8 cellular contexts compared by ENCODE assay signal in genomic region chr2:230865324-230865765, GRCh38. TPM values are rescaled to one million over a fixed set of nuclear protein-coding genes. Genes with fewer than 3 reads are reported as not detected.
DNase-seq lines count a peak whose midpoint lies in the region; ATAC-seq and TF ChIP-seq lines count a peak whose summit lies in the region.

No MANE protein-coding gene starts in this region.

- DNase-seq in activated T-cell treated with anti-CD3 and anti-CD28 coated beads, Interleukin-2, amount 50 U/mL, for 72 hours: no peak
- no peak for DNase-seq in activated T-cell treated with anti-CD3 and anti-CD28 coated beads, Interleukin-2, amount 50 U/mL, for 1 hour
- DNase-seq in activated naive CD8-positive, alpha-beta T cell treated with anti-CD3 and anti-CD28 coated beads, Interleukin-2, amount 10 ng/mL, durations not matched to agents 7 days and 5 days: no peak
- DNase-seq in left lobe of liver (ENCODE audit: low spot score) (peak; percentile 43), thyroid gland (peak in 1 of 2 donors; percentile 18), NCI-H510A (lab: John Stamatoyannopoulos, UW) (no peak), dedifferentiated amniotic fluid mesenchymal stem cell (ENCODE audit: extremely low spot score) (no peak), COLO668 (lab: John Stamatoyannopoulos, UW; ENCODE audit: unreplicated experiment) (no peak)

- peak overlapping the region; percentile 62 to 83 (median 63) for H3K4me3 ChIP-seq in thyroid gland (replicated peaks in 1 of 3)

- WGBS in thyroid gland, 2 donors: 1 to 3% methylated on average over 22 of the region's 23 CpGs

- H3K36me3 Mint-ChIP-seq in activated T-cell treated with anti-CD3 and anti-CD28 coated beads, Interleukin-2, amount 50 U/mL, for 72 hours (ENCODE audit: insufficient read depth in 2 of 2): peaks cover 2 to 3% of the 10 kb centered on the region in 2 donors
- H3K36me3 Mint-ChIP-seq in activated naive CD8-positive, alpha-beta T cell treated with anti-CD3 and anti-CD28 coated beads, Interleukin-2, amount 10 ng/mL, durations not matched to agents 7 days and 5 days: peaks cover 1% of the 10 kb centered on the region

- peak overlapping the region; percentile 84 to 95 for H3K4me3 Mint-ChIP-seq in activated T-cell treated with anti-CD3 and anti-CD28 coated beads, Interleukin-2, amount 50 U/mL, for 72 hours
- H3K4me3 Mint-ChIP-seq in activated naive CD8-positive, alpha-beta T cell treated with anti-CD3 and anti-CD28 coated beads, Interleukin-2, amount 10 ng/mL, durations not matched to agents 7 days and 5 days: peak overlapping the region; percentile 89

- H3K27ac Mint-ChIP-seq in activated T-cell treated with anti-CD3 and anti-CD28 coated beads, Interleukin-2, amount 50 U/mL, for 72 hours: no peak overlapping the region
- H3K27ac Mint-ChIP-seq in activated naive CD8-positive, alpha-beta T cell treated with anti-CD3 and anti-CD28 coated beads, Interleukin-2, amount 10 ng/mL, durations not matched to agents 7 days and 5 days: peak overlapping the region; percentile 84

- no peaks in the 10 kb centered on the region for H3K27me3 ChIP-seq in thyroid gland

- H3K9me3 Mint-ChIP-seq in activated T-cell treated with anti-CD3 and anti-CD28 coated beads, Interleukin-2, amount 50 U/mL, for 72 hours: no peaks in the 10 kb centered on the region
- H3K9me3 Mint-ChIP-seq in activated naive CD8-positive, alpha-beta T cell treated with anti-CD3 and anti-CD28 coated beads, Interleukin-2, amount 10 ng/mL, durations not matched to agents 7 days and 5 days: no peaks in the 10 kb centered on the region

- H3K4me1 ChIP-seq in thyroid gland: peaks cover 14 to 19% of the 10 kb centered on the region in 2 donors

- H3K9me3 ChIP-seq in thyroid gland: no peaks in the 10 kb centered on the region

- no peak overlapping the region for H3K27ac ChIP-seq in thyroid gland

- no peak for ATAC-seq in activated T-cell treated with anti-CD3 and anti-CD28 coated beads, Interleukin-2, amount 50 U/mL, for 72 hours (replicated peaks in 1 of 2)
- no peak for ATAC-seq in activated naive CD8-positive, alpha-beta T cell treated with anti-CD3 and anti-CD28 coated beads, Interleukin-2, amount 10 ng/mL, durations not matched to agents 7 days and 5 days (ENCODE audit: low read depth)
- ATAC-seq in left lobe of liver: no peak

- peaks cover 24% of the 10 kb centered on the region for H3K27me3 Mint-ChIP-seq in activated T-cell treated with anti-CD3 and anti-CD28 coated beads, Interleukin-2, amount 50 U/mL, for 72 hours (ENCODE audit: low read depth)
- H3K27me3 Mint-ChIP-seq in activated naive CD8-positive, alpha-beta T cell treated with anti-CD3 and anti-CD28 coated beads, Interleukin-2, amount 10 ng/mL, durations not matched to agents 7 days and 5 days: peaks cover 6% of the 10 kb centered on the region

- intact Hi-C loops in thyroid gland (cut with DNase I): no loop called here

- peaks cover 51% of the 10 kb centered on the region for H3K4me1 Mint-ChIP-seq in activated T-cell treated with anti-CD3 and anti-CD28 coated beads, Interleukin-2, amount 50 U/mL, for 72 hours (ENCODE audit: low read depth)
- peaks cover 46% of the 10 kb centered on the region for H3K4me1 Mint-ChIP-seq in activated naive CD8-positive, alpha-beta T cell treated with anti-CD3 and anti-CD28 coated beads, Interleukin-2, amount 10 ng/mL, durations not matched to agents 7 days and 5 days

- TF ChIP-seq CTCF in thyroid gland (IDR thresholded peaks at IDR 0.05): no peak

- POLR2A ChIA-PET in activated naive CD8-positive, alpha-beta T cell treated with anti-CD3 and anti-CD28 coated beads, Interleukin-2, amount 10 ng/mL, durations not matched to agents 7 days and 5 days (lab: Charles Lee): interaction anchor here (0.6 to 3.9 kb wide), 7 partner anchors 12 to 164 kb away, joined by 3 to 53 read pairs (median 4); partner anchors contain the start of gene GPR55

- no peaks in the 10 kb centered on the region for H3K36me3 ChIP-seq in thyroid gland

- no peak for TF ChIP-seq POLR2A in thyroid gland (IDR thresholded peaks at IDR 0.05)

RNA-seq across cellular contexts. Expression of gene ITM2C, which starts 0.6 kb away (rescaled TPM):
- 10 to 100 TPM; 42.8 to 58.7 TPM for total RNA-seq in activated T-cell treated with anti-CD3 and anti-CD28 coated beads, Interleukin-2, amount 50 U/mL, for 72 hours
- 100 to 1,000 TPM; 102 to 105 TPM for total RNA-seq in activated naive CD8-positive, alpha-beta T cell treated with anti-CD3 and anti-CD28 coated beads, Interleukin-2, amount 10 ng/mL, durations not matched to agents 7 days and 5 days
- total RNA-seq in left lobe of liver (14.2 TPM), thyroid gland (10 to 100 TPM; 29.2 to 54.0 (median 45.4) TPM)

RNA-seq across cellular contexts. Expression of gene GPR55, which starts 59.7 kb away (rescaled TPM):
- 1 to 10 TPM; 6.8 to 9.8 TPM for total RNA-seq in activated T-cell treated with anti-CD3 and anti-CD28 coated beads, Interleukin-2, amount 50 U/mL, for 72 hours
- 10 to 100 TPM; 18.8 to 21.5 TPM for total RNA-seq in activated naive CD8-positive, alpha-beta T cell treated with anti-CD3 and anti-CD28 coated beads, Interleukin-2, amount 10 ng/mL, durations not matched to agents 7 days and 5 days
- total RNA-seq in left lobe of liver: not detected
- total RNA-seq in thyroid gland: under 1 TPM in 1 of 4 donors, not detected in 3; 0.11 TPM
